10 cellular contexts compared by ENCODE assay signal in genomic region chr10:32953277-32953927, GRCh38. TPM values are rescaled to one million over a fixed set of nuclear protein-coding genes. Genes with fewer than 3 reads are reported as not detected.
DNase-seq lines count a peak whose midpoint lies in the region; ATAC-seq and TF ChIP-seq lines count a peak whose summit lies in the region.
"Had no signal": no experiment of that assay in that cellular context is flagged by ENCODE, and none has a peak within 500 bp of the region (broad histone marks: within the 10 kb centered on the region; RNA-seq: fewer than 3 reads in every experiment).

No MANE protein-coding gene starts in this region.

- no peaks in the 10 kb centered on the region for H3K27me3 ChIP-seq in gastroesophageal sphincter
- H3K27me3 ChIP-seq in smooth muscle cell (ENCODE audit: low read depth), result no peaks in the 10 kb centered on the region

- peak overlapping the region; percentile 94 for H3K4me2 ChIP-seq in smooth muscle cell

- H3K9ac ChIP-seq in smooth muscle cell (ENCODE audit: low read depth), result peak overlapping the region; percentile 4

- ATAC-seq in activated naive CD8-positive, alpha-beta T cell treated with anti-CD3 and anti-CD28 coated beads, Interleukin-2, amount 50 U/mL, for 24 hours, result no peak
- ATAC-seq in gastroesophageal sphincter, result no peak
- ATAC-seq in GM18867 (IDR thresholded peaks at IDR 0.05; ENCODE audit: unreplicated experiment), result no peak
- ATAC-seq: stimulated activated naive B cell treated with anti-CD40 and anti-IgM and Interleukin-4, amounts not matched to agents 10 μg/mL and 1 μg/mL and 100 μg/mL, for 72 hours had no signal

- no peaks in the 10 kb centered on the region for H3K27me3 Mint-ChIP-seq in HFFc6 (ENCODE audit: insufficient read depth)
- H3K27me3 Mint-ChIP-seq in activated naive CD8-positive, alpha-beta T cell treated with anti-CD3 and anti-CD28 coated beads, Interleukin-2, amount 50 U/mL, for 24 hours, result no peaks in the 10 kb centered on the region
- H3K27me3 Mint-ChIP-seq: stimulated activated naive B cell treated with anti-CD40 and anti-IgM and Interleukin-4, amounts not matched to agents 10 μg/mL and 1 μg/mL and 100 μg/mL, for 72 hours had no signal

- no peak overlapping the region for H2AFZ ChIP-seq in smooth muscle cell (ENCODE audit: low read depth)

- H3K9me3 Mint-ChIP-seq in HFFc6, result no peaks in the 10 kb centered on the region
- no peaks in the 10 kb centered on the region for H3K9me3 Mint-ChIP-seq in activated naive CD8-positive, alpha-beta T cell treated with anti-CD3 and anti-CD28 coated beads, Interleukin-2, amount 50 U/mL, for 24 hours
- H3K9me3 Mint-ChIP-seq: stimulated activated naive B cell treated with anti-CD40 and anti-IgM and Interleukin-4, amounts not matched to agents 10 μg/mL and 1 μg/mL and 100 μg/mL, for 72 hours had no signal

- peaks cover 77% of the 10 kb centered on the region for H3K4me1 Mint-ChIP-seq in HFFc6 (ENCODE audit: low read depth)
- H3K4me1 Mint-ChIP-seq in activated naive CD8-positive, alpha-beta T cell treated with anti-CD3 and anti-CD28 coated beads, Interleukin-2, amount 50 U/mL, for 24 hours, result peaks cover 72% of the 10 kb centered on the region

- no peak for TF ChIP-seq EP300 in gastroesophageal sphincter (IDR thresholded peaks at IDR 0.05)

- H3K4me3 ChIP-seq in gastroesophageal sphincter (peak overlapping the region in 1 of 2 donors; percentile 90), smooth muscle cell (peak overlapping the region; percentile 70)
- H3K4me3 ChIP-seq: prostate gland had no signal

- peak overlapping the region; percentile 77 for H3K27ac Mint-ChIP-seq in HFFc6
- peak overlapping the region; percentile 74 for H3K27ac Mint-ChIP-seq in activated naive CD8-positive, alpha-beta T cell treated with anti-CD3 and anti-CD28 coated beads, Interleukin-2, amount 50 U/mL, for 24 hours

- WGBS in gastroesophageal sphincter (ENCODE audit: low coverage in 1 of 2), 2 donors, result 17 to 42% methylated on average over 5 to 6 of the region's 6 CpGs
- WGBS in smooth muscle cell (ENCODE audit: low lambda C conversion rate), result 28% methylated on average over 6 of the region's 6 CpGs

- H3K79me2 ChIP-seq in smooth muscle cell (ENCODE audit: low read depth), result peaks cover 95% of the 10 kb centered on the region

- H3K9me3 ChIP-seq in gastroesophageal sphincter (no peaks in the 10 kb centered on the region), smooth muscle cell (replicated peaks; ENCODE audit: low read depth) (no peaks in the 10 kb centered on the region)
- H3K9me3 ChIP-seq: prostate gland had no signal

- TF ChIP-seq POLR2A in gastroesophageal sphincter (IDR thresholded peaks at IDR 0.05), result no peak

- H3K4me1 ChIP-seq in gastroesophageal sphincter (peaks cover 5 to 81% (median 28%) of the 10 kb centered on the region in 3 donors), smooth muscle cell (ENCODE audit: low read depth) (peaks cover 76% of the 10 kb centered on the region)

- peaks cover 10% of the 10 kb centered on the region for H3F3A ChIP-seq in smooth muscle cell (ENCODE audit: low read depth)

- TF ChIP-seq CTCF in HFFc6 (IDR thresholded peaks at IDR 0.05) (no peak), gastroesophageal sphincter (IDR thresholded peaks at IDR 0.05) (no peak), smooth muscle cell (IDR thresholded peaks at IDR 0.05; ENCODE audit: borderline replicate concordance, insufficient read depth, poor library complexity, severe bottlenecking) (no peak)

- DNase-seq in HFFc6 (no peak), smooth muscle cell (lab: John Stamatoyannopoulos, UW; ENCODE audit: unreplicated experiment) (no peak), NCI-H526 (lab: John Stamatoyannopoulos, UW) (no peak), D341Med (ENCODE audit: low spot score) (no peak)
- no peak for DNase-seq in activated naive CD8-positive, alpha-beta T cell treated with anti-CD3 and anti-CD28 coated beads, Interleukin-2, amount 50 U/mL, for 24 hours
- DNase-seq: activated CD8-positive, alpha-beta memory T cell treated with anti-CD3 and anti-CD28 coated beads, Interleukin-2, amount 50 U/mL, for 48 hours; stimulated activated naive B cell treated with anti-CD40 and anti-IgM and Interleukin-4, amounts not matched to agents 10 μg/mL and 1 μg/mL and 100 μg/mL, for 72 hours had no signal

- H4K20me1 ChIP-seq in smooth muscle cell (ENCODE audit: low read depth), result peaks cover 93% of the 10 kb centered on the region

- H3K36me3 ChIP-seq in gastroesophageal sphincter (no peaks in the 10 kb centered on the region), smooth muscle cell (ENCODE audit: low read depth) (no peaks in the 10 kb centered on the region)
- H3K36me3 ChIP-seq: prostate gland had no signal

- peaks cover 35% of the 10 kb centered on the region for H3K36me3 Mint-ChIP-seq in HFFc6 (ENCODE audit: low read depth)
- H3K36me3 Mint-ChIP-seq in activated naive CD8-positive, alpha-beta T cell treated with anti-CD3 and anti-CD28 coated beads, Interleukin-2, amount 50 U/mL, for 24 hours (ENCODE audit: low read depth), result peaks cover 8% of the 10 kb centered on the region

- H3K4me3 Mint-ChIP-seq in HFFc6, result peak overlapping the region; percentile 90
- peak overlapping the region; percentile 13 for H3K4me3 Mint-ChIP-seq in activated naive CD8-positive, alpha-beta T cell treated with anti-CD3 and anti-CD28 coated beads, Interleukin-2, amount 50 U/mL, for 24 hours
- H3K4me3 Mint-ChIP-seq: stimulated activated naive B cell treated with anti-CD40 and anti-IgM and Interleukin-4, amounts not matched to agents 10 μg/mL and 1 μg/mL and 100 μg/mL, for 72 hours had no signal

- peak overlapping the region; percentile 96 to 99 (median 98) for H3K27ac ChIP-seq in gastroesophageal sphincter
- peak overlapping the region; percentile 37 for H3K27ac ChIP-seq in smooth muscle cell (ENCODE audit: low read depth)

RNA-seq across cellular contexts. Expression of gene ITGB1, which starts 4.6 kb away (rescaled TPM):
- 1,000 to 10,000 TPM; 1,442 to 1,960 (median 1,623) TPM for total RNA-seq in HFFc6 (2021; fragmentation: NEBNext Ultra II Directional; extraction: Animal tissue kit (Norgen Biotek cat#: 25700))
- total RNA-seq in gastroesophageal sphincter (1,000 to 10,000 TPM in 3 of 4 donors, 100 to 1,000 TPM in 1; 998 to 2,832 (median 1,462) TPM), smooth muscle cell (2,267 and 2,867 TPM in 2 replicates)
- 674 and 859 TPM in 2 replicates for polyA plus RNA-seq in smooth muscle cell
